ENCODE assay signal across 8 cellular contexts in genomic region chr5:146203872-146204192, GRCh38. TPM values are rescaled to one million over a fixed set of nuclear protein-coding genes. Genes with fewer than 3 reads are reported as not detected.
DNase-seq lines count a peak whose midpoint lies in the region; ATAC-seq, FAIRE-seq and TF ChIP-seq lines count a peak whose summit lies in the region.

No MANE protein-coding gene starts in this region.

- no peaks in the 10 kb centered on the region for H3K9me3 ChIP-seq in Karpas-422 (ENCODE audit: low read length)
- H3K9me3 ChIP-seq in esophagus muscularis mucosa, result no peaks in the 10 kb centered on the region
- no peaks in the 10 kb centered on the region for H3K9me3 ChIP-seq in psoas muscle

- H2AFZ ChIP-seq in Karpas-422 (ENCODE audit: low read length), result no peak overlapping the region

- DNase-seq in Karpas-422 (no peak), esophagus muscularis mucosa (ENCODE audit: extremely low spot score) (no peak), psoas muscle (no peak), frontal cortex (ENCODE audit: low spot score in 2 of 2) (no peak), AG08396 (ENCODE audit: low spot score) (no peak), SHP77 (lab: John Stamatoyannopoulos, UW) (no peak)

- H3K27ac ChIP-seq in Karpas-422 (ENCODE audit: low read length) (peak overlapping the region; percentile 74), esophagus muscularis mucosa (replicated peaks in 1 of 4) (peak overlapping the region; percentile 81 to 90 (median 89)), psoas muscle (peak overlapping the region; percentile 81)

- H3K79me2 ChIP-seq in Karpas-422 (ENCODE audit: low read length), result peaks cover 53% of the 10 kb centered on the region

- H3K36me3 ChIP-seq in Karpas-422 (ENCODE audit: insufficient read depth, low read length) (peaks cover 3% of the 10 kb centered on the region; the same call in 1 of the 2 replicates), esophagus muscularis mucosa (no peaks in the 10 kb centered on the region), psoas muscle (ENCODE audit: insufficient read depth in 1 of 2, low read depth in 1 of 2) (no peaks in the 10 kb centered on the region)

- H4K20me1 ChIP-seq in Karpas-422 (ENCODE audit: insufficient read depth, low read depth, low read length), result peaks cover 29% of the 10 kb centered on the region; the same call in 1 of the 2 replicates

- peak; percentile 11 for ATAC-seq in GM21423 (IDR thresholded peaks at IDR 0.05; ENCODE audit: unreplicated experiment)
- ATAC-seq in psoas muscle, result peak in 3 of 4 donors; percentile 19 to 42 (median 41)
- no peak for ATAC-seq in HG02610 (IDR thresholded peaks at IDR 0.05; ENCODE audit: unreplicated experiment)

- peak overlapping the region; percentile 94 for H3K9ac ChIP-seq in Karpas-422 (ENCODE audit: low read length)

- TF ChIP-seq POLR2A in esophagus muscularis mucosa (IDR thresholded peaks at IDR 0.05; ENCODE audit: low read depth), result no peak

- FAIRE-seq in frontal cortex (lab: Jason Lieb, UNC), result no peak

- H3K4me2 ChIP-seq in Karpas-422 (ENCODE audit: low read depth, low read length, poor library complexity, severe bottlenecking), result peak overlapping the region; percentile 80

- H3K27me3 ChIP-seq in Karpas-422 (ENCODE audit: low read length), result no peaks in the 10 kb centered on the region
- no peaks in the 10 kb centered on the region for H3K27me3 ChIP-seq in esophagus muscularis mucosa
- H3K27me3 ChIP-seq in psoas muscle (ENCODE audit: insufficient read depth in 3 of 3, low read length in 2 of 3), result no peaks in the 10 kb centered on the region

- peak overlapping the region; percentile 85 for H3K4me3 ChIP-seq in Karpas-422 (ENCODE audit: low read length)
- peak overlapping the region; percentile 83 to 99 (median 94) for H3K4me3 ChIP-seq in esophagus muscularis mucosa
- peak overlapping the region; percentile 69 for H3K4me3 ChIP-seq in psoas muscle

- no peak for TF ChIP-seq EP300 in esophagus muscularis mucosa (IDR thresholded peaks at IDR 0.05)

- 1% methylated on average over 15 of the region's 21 CpGs for WGBS in esophagus muscularis mucosa
- WGBS in psoas muscle, 3 donors, result 0 to 1% (median 0%) methylated on average over 17 to 21 of the region's 21 CpGs

- peaks cover 41% of the 10 kb centered on the region for H3K4me1 ChIP-seq in Karpas-422 (ENCODE audit: low read length)
- H3K4me1 ChIP-seq in esophagus muscularis mucosa, result peaks cover 19 to 53% (median 47%) of the 10 kb centered on the region in 4 donors
- peaks cover 44% of the 10 kb centered on the region for H3K4me1 ChIP-seq in psoas muscle

- intact Hi-C loops in esophagus muscularis mucosa (cut with DNase I) (loop anchor here (2.0 kb wide), 1 partner anchor 21 kb away; the partner anchor contains the start of gene LARS1), psoas muscle (cut with DNase I) (loop anchor here (2.0 kb wide), 1 partner anchor 21 kb away; the partner anchor contains the start of gene LARS1 (in 2 of the 2))

- H3K9me2 ChIP-seq in Karpas-422 (replicated peaks; ENCODE audit: insufficient read depth, low read length), result no peaks in the 10 kb centered on the region

- TF ChIP-seq CTCF in esophagus muscularis mucosa (IDR thresholded peaks at IDR 0.05) (no peak), psoas muscle (IDR thresholded peaks at IDR 0.05) (no peak)

RNA-seq across cellular contexts. Expression of gene RBM27, which starts 0.4 kb away (rescaled TPM):
- total RNA-seq in Karpas-422 (2014; rRNA removed; shearing (Covaris generic); ENCODE audit: low replicate concordance), result 14.8 and 24.8 TPM in 2 replicates
- total RNA-seq in esophagus muscularis mucosa (10 to 100 TPM; 18.4 to 24.1 (median 20.6) TPM), psoas muscle (10 to 100 TPM; 11.2 to 14.9 (median 12.8) TPM), frontal cortex (42.0 TPM)
- 10 to 100 TPM in 1 of 3 donors, 1 to 10 TPM in 2; 5.7 to 17.0 (median 6.6) TPM for polyA plus RNA-seq in psoas muscle

RNA-seq across cellular contexts. Expression of gene LARS1, which starts 21.4 kb away (rescaled TPM):
- total RNA-seq in Karpas-422 (2014; rRNA removed; shearing (Covaris generic); ENCODE audit: low replicate concordance), result 168 and 172 TPM in 2 replicates
- total RNA-seq in esophagus muscularis mucosa, result 10 to 100 TPM; 56.5 to 78.1 (median 65.6) TPM
- 100 to 1,000 TPM in 3 of 4 donors, 10 to 100 TPM in 1; 93.1 to 133 (median 125) TPM for total RNA-seq in psoas muscle
- 10 to 100 TPM; 54.1 to 81.9 (median 78.1) TPM for polyA plus RNA-seq in psoas muscle
- total RNA-seq in frontal cortex, result 171 TPM
